9 cellular contexts compared by ENCODE assay signal in the genomic region with DNA sequence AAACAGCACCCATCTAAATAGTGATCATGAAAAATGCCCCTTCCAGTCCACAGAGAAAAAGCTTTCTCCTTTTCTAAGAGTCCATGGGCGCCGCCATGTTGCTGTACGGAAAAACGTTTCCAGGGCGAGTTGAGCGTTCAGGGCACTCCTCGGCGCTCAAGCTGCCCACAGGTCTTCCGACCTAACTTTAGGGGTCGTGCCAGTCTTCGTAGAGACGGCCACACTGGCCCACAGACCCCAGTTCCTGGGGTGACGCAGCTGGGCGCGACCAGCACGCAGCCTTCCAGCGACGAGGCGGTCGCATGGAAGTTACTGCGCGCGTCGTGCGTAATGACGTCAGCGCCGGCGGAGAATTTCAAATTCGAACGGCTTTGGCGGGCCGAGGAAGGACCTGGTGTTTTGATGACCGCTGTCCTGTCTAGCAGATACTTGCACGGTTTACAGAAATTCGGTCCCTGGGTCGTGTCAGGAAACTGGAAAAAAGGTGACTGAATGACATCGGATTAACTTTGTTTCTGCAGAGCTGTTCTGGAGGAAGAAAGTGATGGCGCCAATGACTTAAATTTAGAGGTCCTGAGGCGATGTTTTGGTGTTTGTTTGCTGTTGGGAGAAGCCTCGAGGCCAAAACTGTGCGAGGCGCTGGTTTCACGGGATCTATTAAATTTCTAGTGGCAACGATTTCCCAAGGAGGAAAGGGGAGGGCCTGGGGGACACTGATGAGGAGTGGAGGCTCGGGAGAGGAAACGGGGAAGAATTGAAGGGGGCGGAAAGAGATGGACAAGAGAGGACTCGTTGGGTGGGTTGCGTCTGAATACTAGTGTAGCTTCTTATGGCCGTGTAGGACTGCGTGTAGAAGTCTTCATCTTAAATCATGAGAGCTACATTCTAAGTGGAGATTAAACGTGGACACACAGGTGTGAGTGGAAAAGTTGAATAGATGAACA. TPM values are rescaled to one million over a fixed set of nuclear protein-coding genes. Genes with fewer than 3 reads are reported as not detected.
A peak's percentile ranks its signal among the peaks of the same experiment; 100 is the strongest.
DNase-seq lines count a peak whose midpoint lies in the region; ATAC-seq, FAIRE-seq and TF ChIP-seq lines count a peak whose summit lies in the region.
"Had no signal": no experiment of that assay in that cellular context is flagged by ENCODE, and none has a peak within 500 bp of the region (broad histone marks: within the 10 kb centered on the region; RNA-seq: fewer than 3 reads in every experiment).

A gene with protein sequence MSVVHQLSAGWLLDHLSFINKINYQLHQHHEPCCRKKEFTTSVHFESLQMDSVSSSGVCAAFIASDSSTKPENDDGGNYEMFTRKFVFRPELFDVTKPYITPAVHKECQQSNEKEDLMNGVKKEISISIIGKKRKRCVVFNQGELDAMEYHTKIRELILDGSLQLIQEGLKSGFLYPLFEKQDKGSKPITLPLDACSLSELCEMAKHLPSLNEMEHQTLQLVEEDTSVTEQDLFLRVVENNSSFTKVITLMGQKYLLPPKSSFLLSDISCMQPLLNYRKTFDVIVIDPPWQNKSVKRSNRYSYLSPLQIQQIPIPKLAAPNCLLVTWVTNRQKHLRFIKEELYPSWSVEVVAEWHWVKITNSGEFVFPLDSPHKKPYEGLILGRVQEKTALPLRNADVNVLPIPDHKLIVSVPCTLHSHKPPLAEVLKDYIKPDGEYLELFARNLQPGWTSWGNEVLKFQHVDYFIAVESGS (minus strand): TSS at position 306 of the 944 bp plus-strand sequence. CDS start 4,289 bp downstream, outside the sequence.
A gene (plus strand): TSS at position 358 of the 944 bp plus-strand sequence. CDS start 1,429 bp downstream, outside the sequence.

- TF ChIP-seq CTCF in AG04449 (IDR thresholded peaks at IDR 0.05; ENCODE audit: insufficient read depth, low read length, missing control alignments), result no peak
- TF ChIP-seq CTCF in WTC11 (IDR thresholded peaks at IDR 0.05), result no peak
- no peak for TF ChIP-seq CTCF in bronchial epithelial cell (IDR thresholded peaks at IDR 0.05; ENCODE audit: insufficient read depth, low read length, severe bottlenecking)

- H3K36me3 Mint-ChIP-seq in WTC11, result peaks cover 23% of the 10 kb centered on the region
- peaks cover 4% of the 10 kb centered on the region in 3 donors for H3K36me3 Mint-ChIP-seq in immature natural killer cell

- DNase-seq in AG04449 (ENCODE audit: low read depth, low spot score) (peak; percentile 36), NCI-H2227 (lab: John Stamatoyannopoulos, UW; ENCODE audit: unreplicated experiment) (peak; percentile 93), WTC11 (ENCODE audit: low spot score) (peak; percentile 84), bronchial epithelial cell (ENCODE audit: low read depth) (peak; percentile 76), immature natural killer cell (peak; percentile 81 to 87 (median 87)), smooth muscle cell of the brain vasculature (ENCODE audit: low read depth, low spot score) (peak; percentile 85)

- H3K27me3 Mint-ChIP-seq in WTC11 (ENCODE audit: low read depth), result no peaks in the 10 kb centered on the region
- H3K27me3 Mint-ChIP-seq in immature natural killer cell (ENCODE audit: low read depth in 3 of 3), result peaks cover 4 to 9% (median 7%) of the 10 kb centered on the region in 3 donors

- ATAC-seq in GM18861 (IDR thresholded peaks at IDR 0.05; ENCODE audit: unreplicated experiment) (peak; percentile 75), HG03095 (IDR thresholded peaks at IDR 0.05; ENCODE audit: unreplicated experiment) (peak; percentile 75), WTC11 (peak; percentile 95)

- H3K9me3 Mint-ChIP-seq in WTC11 (no peaks in the 10 kb centered on the region), immature natural killer cell (no peaks in the 10 kb centered on the region)

- CTCF ChIA-PET in AG04449 (lab: Yijun Ruan, JAX), result no interaction called here
- CTCF ChIA-PET in WTC11 (lab: Charles Lee), result no interaction called here

- H3K4me3 ChIP-seq in AG04449 (ENCODE audit: low read depth, low read length) (peak within 1 kb of the TSS; percentile 67), bronchial epithelial cell (ENCODE audit: low read depth, low read length) (peak within 1 kb of the TSS; percentile 69)

- POLR2A ChIA-PET in AG04449 (lab: Yijun Ruan, JAX) (interaction anchor here (0.6 to 1.2 kb wide), 2 partner anchors 9 to 676 kb away, joined by 3 to 5 read pairs; a partner anchor contains a TSS), WTC11 (lab: Charles Lee) (interaction anchor here (0.6 kb wide), 1 partner anchor 680 kb away, joined by 3 read pairs; no protein-coding TSS in a partner anchor)

- H3K4me1 Mint-ChIP-seq in WTC11 (peaks cover 26% of the 10 kb centered on the region), immature natural killer cell (peaks cover 37 to 66% of the 10 kb centered on the region in 2 donors)

- H3K4me3 Mint-ChIP-seq in WTC11 (peak within 1 kb of the TSS; percentile 98), immature natural killer cell (peak within 1 kb of the TSS; percentile 97 to 99 (median 98))

- H3K36me3 ChIP-seq in bronchial epithelial cell (ENCODE audit: control insufficient read depth, insufficient read depth, low read length), result no peaks in the 10 kb centered on the region

- H3K27ac Mint-ChIP-seq in WTC11 (peak within 1 kb of the TSS; percentile 99), immature natural killer cell (peak within 1 kb of the TSS; percentile 95 to 98 (median 97))

- no peak for FAIRE-seq in bronchial epithelial cell (lab: Jason Lieb, UNC)
- FAIRE-seq: TTC549 had no signal

- H3K27me3 ChIP-seq in bronchial epithelial cell (ENCODE audit: control insufficient read depth, insufficient read depth, low read length), result no peaks in the 10 kb centered on the region

TF ChIP-seq in WTC11, 78 proteins besides CTCF, POLR2A, EP300 and RAD21 (continues in another document):
- TF ChIP-seq SP1 (CRISPR knock-in tag; conservative IDR thresholded peaks at IDR 0.05) (peak; percentile 79), TEAD1 (CRISPR knock-in tag; IDR thresholded peaks at IDR 0.05) (peak; percentile 68; the same call in 1 of the 2 replicates), NR2C2 (CRISPR knock-in tag; IDR thresholded peaks at IDR 0.05) (no peak), NR1H2 (CRISPR knock-in tag; IDR thresholded peaks at IDR 0.05) (no peak)
- TF ChIP-seq, protein P1, sequence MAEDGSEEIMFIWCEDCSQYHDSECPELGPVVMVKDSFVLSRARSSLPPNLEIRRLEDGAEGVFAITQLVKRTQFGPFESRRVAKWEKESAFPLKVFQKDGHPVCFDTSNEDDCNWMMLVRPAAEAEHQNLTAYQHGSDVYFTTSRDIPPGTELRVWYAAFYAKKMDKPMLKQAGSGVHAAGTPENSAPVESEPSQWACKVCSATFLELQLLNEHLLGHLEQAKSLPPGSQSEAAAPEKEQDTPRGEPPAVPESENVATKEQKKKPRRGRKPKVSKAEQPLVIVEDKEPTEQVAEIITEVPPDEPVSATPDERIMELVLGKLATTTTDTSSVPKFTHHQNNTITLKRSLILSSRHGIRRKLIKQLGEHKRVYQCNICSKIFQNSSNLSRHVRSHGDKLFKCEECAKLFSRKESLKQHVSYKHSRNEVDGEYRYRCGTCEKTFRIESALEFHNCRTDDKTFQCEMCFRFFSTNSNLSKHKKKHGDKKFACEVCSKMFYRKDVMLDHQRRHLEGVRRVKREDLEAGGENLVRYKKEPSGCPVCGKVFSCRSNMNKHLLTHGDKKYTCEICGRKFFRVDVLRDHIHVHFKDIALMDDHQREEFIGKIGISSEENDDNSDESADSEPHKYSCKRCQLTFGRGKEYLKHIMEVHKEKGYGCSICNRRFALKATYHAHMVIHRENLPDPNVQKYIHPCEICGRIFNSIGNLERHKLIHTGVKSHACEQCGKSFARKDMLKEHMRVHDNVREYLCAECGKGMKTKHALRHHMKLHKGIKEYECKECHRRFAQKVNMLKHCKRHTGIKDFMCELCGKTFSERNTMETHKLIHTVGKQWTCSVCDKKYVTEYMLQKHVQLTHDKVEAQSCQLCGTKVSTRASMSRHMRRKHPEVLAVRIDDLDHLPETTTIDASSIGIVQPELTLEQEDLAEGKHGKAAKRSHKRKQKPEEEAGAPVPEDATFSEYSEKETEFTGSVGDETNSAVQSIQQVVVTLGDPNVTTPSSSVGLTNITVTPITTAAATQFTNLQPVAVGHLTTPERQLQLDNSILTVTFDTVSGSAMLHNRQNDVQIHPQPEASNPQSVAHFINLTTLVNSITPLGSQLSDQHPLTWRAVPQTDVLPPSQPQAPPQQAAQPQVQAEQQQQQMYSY (CRISPR knock-in tag; IDR thresholded peaks at IDR 0.05), result no peak
- TF ChIP-seq, protein P2, sequence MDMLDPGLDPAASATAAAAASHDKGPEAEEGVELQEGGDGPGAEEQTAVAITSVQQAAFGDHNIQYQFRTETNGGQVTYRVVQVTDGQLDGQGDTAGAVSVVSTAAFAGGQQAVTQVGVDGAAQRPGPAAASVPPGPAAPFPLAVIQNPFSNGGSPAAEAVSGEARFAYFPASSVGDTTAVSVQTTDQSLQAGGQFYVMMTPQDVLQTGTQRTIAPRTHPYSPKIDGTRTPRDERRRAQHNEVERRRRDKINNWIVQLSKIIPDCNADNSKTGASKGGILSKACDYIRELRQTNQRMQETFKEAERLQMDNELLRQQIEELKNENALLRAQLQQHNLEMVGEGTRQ (CRISPR knock-in tag; IDR thresholded peaks at IDR 0.05), result no peak
- TF ChIP-seq, protein P3, sequence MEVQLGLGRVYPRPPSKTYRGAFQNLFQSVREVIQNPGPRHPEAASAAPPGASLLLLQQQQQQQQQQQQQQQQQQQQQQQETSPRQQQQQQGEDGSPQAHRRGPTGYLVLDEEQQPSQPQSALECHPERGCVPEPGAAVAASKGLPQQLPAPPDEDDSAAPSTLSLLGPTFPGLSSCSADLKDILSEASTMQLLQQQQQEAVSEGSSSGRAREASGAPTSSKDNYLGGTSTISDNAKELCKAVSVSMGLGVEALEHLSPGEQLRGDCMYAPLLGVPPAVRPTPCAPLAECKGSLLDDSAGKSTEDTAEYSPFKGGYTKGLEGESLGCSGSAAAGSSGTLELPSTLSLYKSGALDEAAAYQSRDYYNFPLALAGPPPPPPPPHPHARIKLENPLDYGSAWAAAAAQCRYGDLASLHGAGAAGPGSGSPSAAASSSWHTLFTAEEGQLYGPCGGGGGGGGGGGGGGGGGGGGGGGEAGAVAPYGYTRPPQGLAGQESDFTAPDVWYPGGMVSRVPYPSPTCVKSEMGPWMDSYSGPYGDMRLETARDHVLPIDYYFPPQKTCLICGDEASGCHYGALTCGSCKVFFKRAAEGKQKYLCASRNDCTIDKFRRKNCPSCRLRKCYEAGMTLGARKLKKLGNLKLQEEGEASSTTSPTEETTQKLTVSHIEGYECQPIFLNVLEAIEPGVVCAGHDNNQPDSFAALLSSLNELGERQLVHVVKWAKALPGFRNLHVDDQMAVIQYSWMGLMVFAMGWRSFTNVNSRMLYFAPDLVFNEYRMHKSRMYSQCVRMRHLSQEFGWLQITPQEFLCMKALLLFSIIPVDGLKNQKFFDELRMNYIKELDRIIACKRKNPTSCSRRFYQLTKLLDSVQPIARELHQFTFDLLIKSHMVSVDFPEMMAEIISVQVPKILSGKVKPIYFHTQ (CRISPR knock-in tag; IDR thresholded peaks at IDR 0.05), result no peak

RNA-seq across cellular contexts. Expression of the first gene that starts in this region (rescaled TPM):
- total RNA-seq in WTC11 (2021) (9.8 to 14.7 TPM (median 10.5 TPM) in 3 replicates), bronchial epithelial cell (8.2 and 11.0 TPM in 2 replicates)
- polyA plus RNA-seq in immature natural killer cell, result 10 to 100 TPM in 1 of 3 donors, 1 to 10 TPM in 2; 6.0 to 12.0 (median 6.8) TPM

RNA-seq across cellular contexts. Expression of the second gene that starts in this region (rescaled TPM):
- total RNA-seq in WTC11 (2021) (36.6 to 43.0 TPM (median 36.9 TPM) in 3 replicates), bronchial epithelial cell (0.26 and 0.51 TPM in 2 replicates)
- polyA plus RNA-seq in immature natural killer cell, result 1 to 10 TPM; 1.6 to 2.7 (median 2.6) TPM

Comparison
In these comparisons a context has a peak if more than half of its experiments do, and no peak if none do; other contexts are left out.
1. Peak in every context shown above with its lines: DNase-seq, ATAC-seq and H3K4me3 ChIP-seq.
2. RNA of the second gene that starts in this region (total RNA-seq): 36.6 to 43.0 TPM in WTC11; 0.26 to 0.51 TPM in bronchial epithelial cell; every median in the first group is over 10 times any median in the second.
3. DNase-seq: peak in every context shown above with its lines; median percentile 93 in NCI-H2227; 87 in immature natural killer cell; 85 in smooth muscle cell of the brain vasculature; 84 in WTC11; 76 in bronchial epithelial cell; 36 in AG04449.